Comparison of ENCODE assay signal across 25 cellular contexts in genomic region chr13:29000802-29001201, GRCh38.
"Had no signal": no experiment of that assay in that cellular context is flagged by ENCODE, and none has a peak within 500 bp of the region (broad histone marks: within the 10 kb centered on the region; RNA-seq: fewer than 3 reads in every experiment).

No MANE protein-coding gene starts in this region.

- H3K27ac ChIP-seq: stomach, suprapubic skin, testis, thoracic aorta, thyroid gland, tibial artery, tibial nerve, transverse colon, upper lobe of left lung, upper lobe of right lung, uterus, vagina had no signal

- H3K4me3 ChIP-seq: stomach, suprapubic skin, testis, thoracic aorta, thyroid gland, tibial artery, tibial nerve, transverse colon, upper lobe of left lung, upper lobe of right lung, uterus, vagina had no signal

- ATAC-seq: stimulated activated effector memory CD8-positive, alpha-beta T cell treated with anti-CD3 and anti-CD28 coated beads, Interleukin-12 subunit alpha, Interleukin-12 subunit beta, amount 100 ng/mL, for 72 hours; stimulated activated memory B cell treated with anti-CD40 and anti-IgM and Interleukin-4, amounts not matched to agents 10 μg/mL and 1 μg/mL and 100 μg/mL, for 72 hours; stimulated activated naive B cell treated with anti-CD40 and anti-IgM and Interleukin-4, amounts not matched to agents 10 μg/mL and 1 μg/mL and 100 μg/mL, for 72 hours; stimulated activated naive CD8-positive, alpha-beta T cell treated with anti-CD3 and anti-CD28 coated beads, Interleukin-15, amount 100 ng/mL, for 72 hours; stimulated activated naive CD8-positive, alpha-beta T cell treated with anti-CD3 and anti-CD28 coated beads, Interleukin-15, Interleukin-2, amounts not matched to agents 100 U/mL and 50 U/mL, for 24 hours; upper lobe of right lung had no signal

- H3K4me1 ChIP-seq: stomach, suprapubic skin, testis, thyroid gland, tibial artery, tibial nerve, transverse colon, upper lobe of left lung, upper lobe of right lung, uterus, vagina had no signal

- H3K36me3 ChIP-seq: stomach, suprapubic skin, thoracic aorta, thyroid gland, tibial artery, tibial nerve, transverse colon, upper lobe of left lung, upper lobe of right lung, uterus, vagina had no signal

- DNase-seq: stimulated activated CD4-positive, alpha-beta T cell treated with anti-CD3 and anti-CD28 coated beads, Interleukin-2, amount 100 ng/mL, for 48 hours; stimulated activated CD4-positive, alpha-beta T cell treated with anti-CD3 and anti-CD28 coated beads, Interleukin-4, amount 100 ng/mL, for 1 hour; stimulated activated CD4-positive, alpha-beta T cell treated with anti-CD3 and anti-CD28 coated beads, Interleukin-4, amount 100 ng/mL, for 24 hours; stimulated activated CD4-positive, alpha-beta T cell treated with anti-CD3 and anti-CD28 coated beads, Interleukin-4, amount 100 ng/mL, for 4 hours; stimulated activated CD8-positive, alpha-beta memory T cell treated with anti-CD3 and anti-CD28 coated beads, Interleukin-4, amount 100 ng/mL, for 48 hours; stimulated activated naive B cell treated with anti-CD40 and anti-IgM and Interleukin-4, amounts not matched to agents 10 μg/mL and 1 μg/mL and 100 μg/mL, for 72 hours; stimulated activated naive CD4-positive, alpha-beta T cell; stimulated activated naive CD4-positive, alpha-beta T cell treated with Interleukin-2 at 50 U/mL for 16 hours; stimulated activated naive CD8-positive, alpha-beta T cell treated with anti-CD3 and anti-CD28 coated beads, Interleukin-15, amount 100 ng/mL, for 72 hours; stimulated activated naive CD8-positive, alpha-beta T cell treated with anti-CD3 and anti-CD28 coated beads, Interleukin-15, Interleukin-2, amounts not matched to agents 100 U/mL and 50 U/mL, for 24 hours; stomach; substantia nigra; testis; thyroid gland; tibial artery; transverse colon; upper lobe of left lung; upper lobe of right lung; uterus had no signal

- H3K27me3 ChIP-seq: stomach, suprapubic skin, testis, thyroid gland, tibial artery, tibial nerve, transverse colon, upper lobe of left lung, upper lobe of right lung, uterus, vagina had no signal

- H3K9me3 ChIP-seq: testis, thoracic aorta, thyroid gland, tibial artery, transverse colon, upper lobe of right lung, uterus, vagina had no signal
